In genomic region chr10:15313844-15314243, GRCh38 we compare ENCODE assay signal across 13 cellular contexts. TPM values are rescaled to one million over a fixed set of nuclear protein-coding genes. Genes with fewer than 3 reads are reported as not detected.
DNase-seq lines count a peak whose midpoint lies in the region; ATAC-seq lines count a peak whose summit lies in the region.
"Had no signal": no experiment of that assay in that cellular context is flagged by ENCODE, and none has a peak within 500 bp of the region (broad histone marks: within the 10 kb centered on the region; RNA-seq: fewer than 3 reads in every experiment).

No MANE protein-coding gene starts in this region.

- H3K36me3 Mint-ChIP-seq in T-cell, result no peaks in the 10 kb centered on the region
- no peaks in the 10 kb centered on the region for H3K36me3 Mint-ChIP-seq in activated naive CD8-positive, alpha-beta T cell treated with anti-CD3 and anti-CD28 coated beads, Interleukin-2, amount 50 U/mL, for 24 hours (ENCODE audit: low read depth)

- H3K9ac ChIP-seq in HUES6 (ENCODE audit: low read length), result peak overlapping the region; percentile 45

- no peak overlapping the region for H3K27ac Mint-ChIP-seq in T-cell
- no peak overlapping the region for H3K27ac Mint-ChIP-seq in activated naive CD8-positive, alpha-beta T cell treated with anti-CD3 and anti-CD28 coated beads, Interleukin-2, amount 50 U/mL, for 24 hours

- H3K9me3 ChIP-seq in HUES6 (ENCODE audit: control insufficient read depth, insufficient read depth, low read depth, low read length), result no peaks in the 10 kb centered on the region
- H3K9me3 ChIP-seq: Caco-2, suprapubic skin had no signal

- DNase-seq in kidney tubule cell (ENCODE audit: low spot score) (peak; percentile 17), putamen (ENCODE audit: low spot score) (peak; percentile 73), T-cell (no peak), NCI-H2196 treated with DMSO at 0.1 percent for 48 hours (lab: John Stamatoyannopoulos, UW; ENCODE audit: unreplicated experiment) (no peak), MV-4-11 (lab: John Stamatoyannopoulos, UW) (no peak)
- DNase-seq in activated naive CD8-positive, alpha-beta T cell treated with anti-CD3 and anti-CD28 coated beads, Interleukin-2, amount 50 U/mL, for 24 hours, result no peak
- DNase-seq: Caco-2, NCI-H2081 treated with DMSO at 0.1 percent for 48 hours had no signal

- ATAC-seq in T-cell (replicated peaks in 1 of 4), result no peak
- ATAC-seq in activated naive CD8-positive, alpha-beta T cell treated with anti-CD3 and anti-CD28 coated beads, Interleukin-2, amount 50 U/mL, for 24 hours, result no peak

- no peak overlapping the region for H3K27ac ChIP-seq in HUES6 (ENCODE audit: low read depth, low read length)
- peak overlapping the region; percentile 95 for H3K27ac ChIP-seq in cingulate gyrus (ENCODE audit: low read depth, low read length)
- H3K27ac ChIP-seq: HL-60, suprapubic skin had no signal

- H3K9me3 Mint-ChIP-seq in T-cell, result no peaks in the 10 kb centered on the region
- H3K9me3 Mint-ChIP-seq in activated naive CD8-positive, alpha-beta T cell treated with anti-CD3 and anti-CD28 coated beads, Interleukin-2, amount 50 U/mL, for 24 hours, result no peaks in the 10 kb centered on the region
- H3K9me3 Mint-ChIP-seq: central memory CD8-positive, alpha-beta T cell had no signal

- H3K4me3 Mint-ChIP-seq in T-cell, result no peak overlapping the region
- H3K4me3 Mint-ChIP-seq in activated naive CD8-positive, alpha-beta T cell treated with anti-CD3 and anti-CD28 coated beads, Interleukin-2, amount 50 U/mL, for 24 hours, result no peak overlapping the region
- H3K4me3 Mint-ChIP-seq: central memory CD8-positive, alpha-beta T cell had no signal

- H3K4me1 Mint-ChIP-seq in T-cell, result peaks cover 2 to 9% (median 6%) of the 10 kb centered on the region in 3 donors
- H3K4me1 Mint-ChIP-seq in activated naive CD8-positive, alpha-beta T cell treated with anti-CD3 and anti-CD28 coated beads, Interleukin-2, amount 50 U/mL, for 24 hours, result no peaks in the 10 kb centered on the region
- H3K4me1 Mint-ChIP-seq: central memory CD8-positive, alpha-beta T cell had no signal

- peaks cover 43% of the 10 kb centered on the region; the same call in 1 of the 2 replicates for H3K4me1 ChIP-seq in HUES6 (ENCODE audit: control insufficient read depth, insufficient read depth, low read length)
- H3K4me1 ChIP-seq: Caco-2 had no signal

- POLR2A ChIA-PET in T-cell (lab: Charles Lee), result no interaction called here

- no peaks in the 10 kb centered on the region for H3K27me3 Mint-ChIP-seq in T-cell
- no peaks in the 10 kb centered on the region for H3K27me3 Mint-ChIP-seq in activated naive CD8-positive, alpha-beta T cell treated with anti-CD3 and anti-CD28 coated beads, Interleukin-2, amount 50 U/mL, for 24 hours

- CTCF ChIA-PET in T-cell (lab: Charles Lee), result no interaction called here

- no peak overlapping the region for H3K4me3 ChIP-seq in HUES6 (ENCODE audit: low read depth, low read length)
- H3K4me3 ChIP-seq: suprapubic skin had no signal

- H3K36me3 ChIP-seq in HUES6 (ENCODE audit: control insufficient read depth, insufficient read depth, low read length), result no peaks in the 10 kb centered on the region
- H3K36me3 ChIP-seq: suprapubic skin had no signal

- no peaks in the 10 kb centered on the region for H3K27me3 ChIP-seq in HUES6 (ENCODE audit: control insufficient read depth, insufficient read depth, low read length)
- H3K27me3 ChIP-seq: suprapubic skin had no signal

RNA-seq across cellular contexts. Expression of gene FAM171A1, which starts 57.2 kb away (rescaled TPM):
- total RNA-seq in T-cell, result 1 to 10 TPM; 4.6 to 8.6 (median 7.2) TPM

Comparison
In these comparisons a context has a peak if more than half of its experiments do, and no peak if none do; other contexts are left out.
1. DNase-seq: peak in kidney tubule cell (single experiment) and putamen (single experiment); none in T-cell (0 of 34), NCI-H2196 treated with DMSO at 0.1 percent for 48 hours (single experiment), activated naive CD8-positive, alpha-beta T cell treated with anti-CD3 and anti-CD28 coated beads, Interleukin-2, amount 50 U/mL, for 24 hours (single experiment) and MV-4-11 (single experiment).